ENCODE assay signal across 9 cellular contexts in the genomic region with DNA sequence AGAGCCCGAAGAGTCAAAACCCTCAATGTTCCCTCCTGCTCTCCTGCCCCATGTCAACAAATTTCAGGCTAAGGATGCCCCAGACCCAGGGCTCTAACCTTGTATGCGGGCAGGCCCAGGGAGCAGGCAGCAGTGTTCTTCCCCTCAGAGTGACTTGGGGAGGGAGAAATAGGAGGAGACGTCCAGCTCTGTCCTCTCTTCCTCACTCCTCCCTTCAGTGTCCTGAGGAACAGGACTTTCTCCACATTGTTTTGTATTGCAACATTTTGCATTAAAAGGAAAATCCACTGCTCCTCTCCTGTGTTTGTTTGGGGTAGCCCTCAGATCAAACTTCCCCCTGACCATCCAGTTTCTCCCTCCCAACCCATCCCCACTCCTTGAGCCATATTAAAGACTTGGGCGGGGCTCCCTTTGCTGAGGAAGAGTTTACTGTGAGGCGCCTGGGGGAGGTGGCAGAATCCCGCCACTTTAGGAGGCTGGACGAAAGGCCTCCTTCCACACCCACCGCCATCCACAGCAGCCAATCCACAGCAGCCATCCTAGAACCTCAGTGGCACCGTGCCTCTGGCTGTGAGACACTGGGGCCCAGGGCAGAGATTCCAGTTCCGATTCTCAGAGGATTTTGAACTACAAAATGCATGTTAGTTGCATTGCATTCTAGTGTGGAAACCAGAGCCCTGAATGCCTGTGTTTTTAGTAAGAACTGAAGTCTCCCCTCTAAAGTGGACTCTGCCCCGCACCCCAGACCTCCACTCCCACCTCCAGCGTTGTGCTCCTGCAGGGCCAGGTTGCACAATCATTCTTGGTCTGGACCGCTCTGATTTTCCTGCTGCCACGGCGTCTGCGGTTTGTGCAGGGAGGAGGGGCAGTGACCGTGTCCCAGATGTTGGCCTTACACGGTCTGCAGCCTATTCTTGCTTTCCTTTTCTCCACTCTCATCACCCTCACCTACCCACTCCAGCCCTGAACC. TPM values are rescaled to one million over a fixed set of nuclear protein-coding genes. Genes with fewer than 3 reads are reported as not detected.
A peak's percentile ranks its signal among the peaks of the same experiment; 100 is the strongest.
DNase-seq lines count a peak whose midpoint lies in the region; ATAC-seq and TF ChIP-seq lines count a peak whose summit lies in the region.
"Had no signal": no experiment of that assay in that cellular context is flagged by ENCODE, and none has a peak within 500 bp of the region (broad histone marks: within the 10 kb centered on the region; RNA-seq: fewer than 3 reads in every experiment).

No MANE protein-coding gene starts in this region.

- DNase-seq in A673 (ENCODE audit: low spot score) (peak; percentile 81), MV-4-11 (lab: John Stamatoyannopoulos, UW) (peak; percentile 62), dedifferentiated amniotic fluid mesenchymal stem cell (ENCODE audit: extremely low spot score) (peak; percentile 73), DMS 273 (lab: John Stamatoyannopoulos, UW; ENCODE audit: unreplicated experiment) (no peak), Karpas-422 (no peak)
- no peak for DNase-seq in stimulated activated naive CD4-positive, alpha-beta T cell treated with Interleukin-2 at 50 U/mL for 16 hours (lab: John Stamatoyannopoulos, UW)
- no peak for DNase-seq in stimulated activated effector memory CD8-positive, alpha-beta T cell treated with anti-CD3 and anti-CD28 coated beads, Interleukin-12 subunit alpha, Interleukin-12 subunit beta, amount 100 ng/mL, for 72 hours (ENCODE audit: low spot score in 2 of 2)

- H3K4me3 ChIP-seq in A673 (ENCODE audit: low read depth, low read length, poor library complexity, severe bottlenecking): peak overlapping the region; percentile 56
- peak overlapping the region; percentile 9 to 48 for H3K4me3 ChIP-seq in mucosa of rectum (ENCODE audit: low read length in 2 of 2)
- H3K4me3 ChIP-seq in Karpas-422 (ENCODE audit: low read length): no peak overlapping the region

- no peaks in the 10 kb centered on the region for H4K20me1 ChIP-seq in Karpas-422 (ENCODE audit: insufficient read depth, low read depth, low read length)

- H3K36me3 Mint-ChIP-seq in stimulated activated effector memory CD8-positive, alpha-beta T cell treated with anti-CD3 and anti-CD28 coated beads, Interleukin-12 subunit alpha, Interleukin-12 subunit beta, amount 100 ng/mL, for 72 hours: peaks cover 17% of the 10 kb centered on the region

- intact Hi-C loops in A673 (cut with micrococcal nuclease; ENCODE audit: unreplicated experiment): loop anchor here (10.0 kb wide), 1 partner anchor 93 kb away; no protein-coding TSS in a partner anchor

- no peaks in the 10 kb centered on the region for H3K9me3 Mint-ChIP-seq in stimulated activated effector memory CD8-positive, alpha-beta T cell treated with anti-CD3 and anti-CD28 coated beads, Interleukin-12 subunit alpha, Interleukin-12 subunit beta, amount 100 ng/mL, for 72 hours

- H3K27me3 ChIP-seq in A673 (replicated peaks; ENCODE audit: insufficient read depth, low read depth, low read length, poor library complexity) (no peaks in the 10 kb centered on the region), mucosa of rectum (ENCODE audit: control insufficient read depth in 2 of 2, insufficient read depth in 2 of 2, low read length in 2 of 2) (no peaks in the 10 kb centered on the region), Karpas-422 (ENCODE audit: low read length) (no peaks in the 10 kb centered on the region)

- no peaks in the 10 kb centered on the region for H3K79me2 ChIP-seq in Karpas-422 (ENCODE audit: low read length)
- H3K79me2 ChIP-seq: parathyroid adenoma had no signal

- H3K9me3 ChIP-seq in A673 (ENCODE audit: low read depth, low read length, poor library complexity, severe bottlenecking) (no peaks in the 10 kb centered on the region), mucosa of rectum (ENCODE audit: control insufficient read depth in 2 of 2, low read length in 2 of 2) (no peaks in the 10 kb centered on the region), Karpas-422 (ENCODE audit: low read length) (no peaks in the 10 kb centered on the region)

- no TSS peak for BruUV-seq in A673 (replicated peaks; lab: Mats Ljungman, UMichigan)

- no peak for TF ChIP-seq CTCF in A673 (conservative IDR thresholded peaks at IDR 0.05; ENCODE audit: low read depth, low read length)

- no peak overlapping the region for H3K4me3 Mint-ChIP-seq in stimulated activated effector memory CD8-positive, alpha-beta T cell treated with anti-CD3 and anti-CD28 coated beads, Interleukin-12 subunit alpha, Interleukin-12 subunit beta, amount 100 ng/mL, for 72 hours

- peak overlapping the region; percentile 96 for H3K27ac ChIP-seq in A673 (ENCODE audit: low read depth, low read length, poor library complexity, severe bottlenecking)
- H3K27ac ChIP-seq in mucosa of rectum (ENCODE audit: low read depth in 2 of 2, low read length in 2 of 2): peak overlapping the region; percentile 55 to 68
- no peak overlapping the region for H3K27ac ChIP-seq in Karpas-422 (ENCODE audit: low read length)
- H3K27ac ChIP-seq: parathyroid adenoma had no signal

- peaks cover 26% of the 10 kb centered on the region for H3K4me1 Mint-ChIP-seq in stimulated activated effector memory CD8-positive, alpha-beta T cell treated with anti-CD3 and anti-CD28 coated beads, Interleukin-12 subunit alpha, Interleukin-12 subunit beta, amount 100 ng/mL, for 72 hours

- H3K4me2 ChIP-seq in Karpas-422 (ENCODE audit: low read depth, low read length, poor library complexity, severe bottlenecking): no peak overlapping the region

- peaks cover 24% of the 10 kb centered on the region for H3K36me3 ChIP-seq in A673 (ENCODE audit: insufficient read depth, low read length, poor library complexity, severe bottlenecking)
- H3K36me3 ChIP-seq in mucosa of rectum (ENCODE audit: control insufficient read depth in 2 of 2, insufficient read depth in 2 of 2, low read length in 2 of 2): no peaks in the 10 kb centered on the region
- H3K36me3 ChIP-seq in Karpas-422 (ENCODE audit: insufficient read depth, low read length): no peaks in the 10 kb centered on the region

- CTCF ChIA-PET in A673 (lab: Charles Lee): interaction anchor here (4.2 kb wide), 1 partner anchor 300 kb away, joined by 41 read pairs; no protein-coding TSS in a partner anchor

- ATAC-seq in stimulated activated effector memory CD8-positive, alpha-beta T cell treated with anti-CD3 and anti-CD28 coated beads, Interleukin-12 subunit alpha, Interleukin-12 subunit beta, amount 100 ng/mL, for 72 hours: no peak

- H3K9ac ChIP-seq in mucosa of rectum (ENCODE audit: low read depth in 1 of 2, low read length in 2 of 2) (peak overlapping the region in 1 of 2 donors; percentile 14), Karpas-422 (ENCODE audit: low read length) (no peak overlapping the region)
- H3K9ac ChIP-seq: parathyroid adenoma had no signal

- peaks cover 44% of the 10 kb centered on the region for H3K4me1 ChIP-seq in A673 (ENCODE audit: insufficient read depth, low read length, poor library complexity, severe bottlenecking)
- H3K4me1 ChIP-seq in mucosa of rectum (ENCODE audit: control insufficient read depth in 2 of 2, insufficient read depth in 2 of 2, low read length in 2 of 2): peaks cover 11 to 17% of the 10 kb centered on the region in 2 donors
- H3K4me1 ChIP-seq in Karpas-422 (ENCODE audit: low read length): peaks cover 4% of the 10 kb centered on the region; the same call in 1 of the 2 replicates
- H3K4me1 ChIP-seq: parathyroid adenoma had no signal

- H3K9me2 ChIP-seq in Karpas-422 (replicated peaks; ENCODE audit: insufficient read depth, low read length): no peaks in the 10 kb centered on the region

- no peak overlapping the region for H2AFZ ChIP-seq in Karpas-422 (ENCODE audit: low read length)
- H2AFZ ChIP-seq: parathyroid adenoma had no signal

- POLR2A ChIA-PET in A673 (lab: Charles Lee; ENCODE audit: low non-redundant PET): interaction anchor here (0.5 kb wide), 1 partner anchor 93 kb away, joined by 3 read pairs; no protein-coding TSS in a partner anchor

- no peak overlapping the region for H3K27ac Mint-ChIP-seq in stimulated activated effector memory CD8-positive, alpha-beta T cell treated with anti-CD3 and anti-CD28 coated beads, Interleukin-12 subunit alpha, Interleukin-12 subunit beta, amount 100 ng/mL, for 72 hours

RNA-seq across cellular contexts. Expression of gene OLFML3, which starts 3.0 kb away (rescaled TPM):
- total RNA-seq in A673 (2021): 319 and 349 TPM in 2 replicates
- 0.18 and 0.26 TPM in 2 replicates for total RNA-seq in Karpas-422 (2014; rRNA removed; shearing (Covaris generic); ENCODE audit: low replicate concordance)

RNA-seq across cellular contexts. Expression of gene HIPK1, which starts 53.1 kb away (rescaled TPM):
- total RNA-seq in A673 (2021): 71.8 and 81.3 TPM in 2 replicates
- 25.7 and 36.0 TPM in 2 replicates for total RNA-seq in Karpas-422 (2014; rRNA removed; shearing (Covaris generic); ENCODE audit: low replicate concordance)

Comparison
In these comparisons a context has a peak if more than half of its experiments do, and no peak if none do; other contexts are left out.
1. DNase-seq: peak in A673 (single experiment), MV-4-11 (single experiment) and dedifferentiated amniotic fluid mesenchymal stem cell (single experiment); none in DMS 273 (single experiment), stimulated activated naive CD4-positive, alpha-beta T cell treated with Interleukin-2 at 50 U/mL for 16 hours (single experiment), Karpas-422 (single experiment) and stimulated activated effector memory CD8-positive, alpha-beta T cell treated with anti-CD3 and anti-CD28 coated beads, Interleukin-12 subunit alpha, Interleukin-12 subunit beta, amount 100 ng/mL, for 72 hours (0 of 2).
2. RNA of gene OLFML3, which starts 3.0 kb away (total RNA-seq): 319 to 349 TPM in A673; 0.18 to 0.26 TPM in Karpas-422; every median in the first group is over 100 times any median in the second.